Comparison of ENCODE assay signal across 26 cellular contexts in the genomic region with DNA sequence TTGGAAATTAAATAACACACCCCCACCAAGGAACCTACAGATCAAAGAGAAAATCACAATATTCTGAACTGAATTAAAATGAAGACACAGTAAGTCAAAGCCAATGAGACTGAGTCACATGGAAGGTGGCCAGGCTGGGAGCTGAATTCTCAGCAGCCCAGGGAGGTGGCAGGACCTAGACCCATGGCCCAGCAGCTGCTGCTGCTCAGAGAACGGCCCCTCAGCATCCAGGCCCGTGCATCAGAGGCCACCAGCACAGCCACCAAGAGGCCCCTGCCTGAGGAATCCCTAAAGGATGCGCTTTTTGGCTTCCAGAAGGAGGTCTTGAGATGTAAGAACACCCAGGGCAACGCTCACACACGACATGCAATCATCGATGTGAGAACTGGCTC. TPM values are rescaled to one million over a fixed set of nuclear protein-coding genes. Genes with fewer than 3 reads are reported as not detected.
DNase-seq lines count a peak whose midpoint lies in the region; ATAC-seq and TF ChIP-seq lines count a peak whose summit lies in the region.
"Had no signal": no experiment of that assay in that cellular context is flagged by ENCODE, and none has a peak within 500 bp of the region (broad histone marks: within the 10 kb centered on the region; RNA-seq: fewer than 3 reads in every experiment).

No MANE protein-coding gene starts in this region.

- TF ChIP-seq EP300 in suprapubic skin (IDR thresholded peaks at IDR 0.05), result no peak
- no peak for TF ChIP-seq EP300 in ovary (IDR thresholded peaks at IDR 0.05)

- ATAC-seq in activated CD4-positive, alpha-beta T cell treated with anti-CD3 and anti-CD28 coated beads for 36 hours, result no peak
- ATAC-seq in T-helper 17 cell (no peak), GM18909 (IDR thresholded peaks at IDR 0.05; ENCODE audit: poor library complexity, unreplicated experiment) (no peak)
- ATAC-seq: activated CD4-positive, CD25-positive, alpha-beta regulatory T cell treated with anti-CD3 and anti-CD28 coated beads, Interleukin-2, amount 50 U/mL, for 24 hours; natural killer cell treated with Interleukin-12 subunit alpha and Interleukin-12 subunit beta and Interleukin-15 and Interleukin-18, amount 100 ng/mL, for 72 hours had no signal

- POLR2A ChIA-PET in activated CD4-positive, alpha-beta T cell treated with anti-CD3 and anti-CD28 coated beads for 36 hours (lab: Charles Lee), result no interaction called here
- POLR2A ChIA-PET in activated CD4-positive, alpha-beta memory T cell treated with anti-CD3 and anti-CD28 coated beads, Interleukin-2, amount 10 ng/mL, durations not matched to agents 7 days and 5 days (lab: Charles Lee), result no interaction called here

- 57% methylated on average over 6 of the region's 6 CpGs for WGBS in suprapubic skin
- 88 to 92% (median 90%) methylated on average over 6 of the region's 6 CpGs for WGBS in ovary, 3 donors

- TF ChIP-seq CTCF in suprapubic skin (IDR thresholded peaks at IDR 0.05), result no peak
- no peak for TF ChIP-seq CTCF in ovary (IDR thresholded peaks at IDR 0.05)

- H3K27ac ChIP-seq in suprapubic skin (peak overlapping the region; percentile 59), ovary (no peak overlapping the region)
- H3K27ac ChIP-seq: 22Rv1 had no signal

- H3K27me3 ChIP-seq in suprapubic skin (no peaks in the 10 kb centered on the region), ovary (no peaks in the 10 kb centered on the region)
- H3K27me3 ChIP-seq: BE2C, tibial nerve had no signal

- intact Hi-C loops in activated CD4-positive, alpha-beta T cell treated with anti-CD3 and anti-CD28 coated beads for 36 hours (cut with DNase I, micrococcal nuclease), result no loop called here
- intact Hi-C loops in ovary (cut with DNase I), result no loop called here

- H3K9me3 ChIP-seq in T-helper 17 cell (ENCODE audit: control insufficient read depth, low read length, poor library complexity, severe bottlenecking) (no peaks in the 10 kb centered on the region), suprapubic skin (no peaks in the 10 kb centered on the region), ovary (no peaks in the 10 kb centered on the region)
- H3K9me3 ChIP-seq: BE2C had no signal

- H3K9me3 Mint-ChIP-seq in activated CD4-positive, alpha-beta T cell treated with anti-CD3 and anti-CD28 coated beads for 36 hours (ENCODE audit: low read depth), result peaks cover 9% of the 10 kb centered on the region
- H3K9me3 Mint-ChIP-seq in activated CD4-positive, alpha-beta memory T cell treated with anti-CD3 and anti-CD28 coated beads, Interleukin-2, amount 10 ng/mL, durations not matched to agents 7 days and 5 days, result no peaks in the 10 kb centered on the region
- H3K9me3 Mint-ChIP-seq: dendritic cell treated with granulocyte-macrophage colony-stimulating factor and Interleukin-4, amounts not matched to agents 40 ng/mL and 50 ng/mL, for 4 days; H9; natural killer cell treated with Interleukin-12 subunit alpha and Interleukin-12 subunit beta and Interleukin-15 and Interleukin-18, amount 100 ng/mL, for 72 hours had no signal

- peaks cover 32% of the 10 kb centered on the region for H3K36me3 Mint-ChIP-seq in activated CD4-positive, alpha-beta T cell treated with anti-CD3 and anti-CD28 coated beads for 36 hours (ENCODE audit: low read depth)
- peaks cover 12% of the 10 kb centered on the region for H3K36me3 Mint-ChIP-seq in T-helper 17 cell (ENCODE audit: low read depth)
- no peaks in the 10 kb centered on the region for H3K36me3 Mint-ChIP-seq in activated CD4-positive, alpha-beta memory T cell treated with anti-CD3 and anti-CD28 coated beads, Interleukin-2, amount 10 ng/mL, durations not matched to agents 7 days and 5 days (ENCODE audit: low read depth)

- H3K4me1 Mint-ChIP-seq in activated CD4-positive, alpha-beta T cell treated with anti-CD3 and anti-CD28 coated beads for 36 hours, result peaks cover 10% of the 10 kb centered on the region
- peaks cover 4% of the 10 kb centered on the region for H3K4me1 Mint-ChIP-seq in T-helper 17 cell
- H3K4me1 Mint-ChIP-seq in activated CD4-positive, alpha-beta memory T cell treated with anti-CD3 and anti-CD28 coated beads, Interleukin-2, amount 10 ng/mL, durations not matched to agents 7 days and 5 days, result no peaks in the 10 kb centered on the region
- H3K4me1 Mint-ChIP-seq: activated naive CD8-positive, alpha-beta T cell treated with anti-CD3 and anti-CD28 coated beads for 36 hours had no signal

- no peak overlapping the region for H3K4me3 Mint-ChIP-seq in activated CD4-positive, alpha-beta T cell treated with anti-CD3 and anti-CD28 coated beads for 36 hours
- no peak overlapping the region for H3K4me3 Mint-ChIP-seq in T-helper 17 cell
- H3K4me3 Mint-ChIP-seq in activated CD4-positive, alpha-beta memory T cell treated with anti-CD3 and anti-CD28 coated beads, Interleukin-2, amount 10 ng/mL, durations not matched to agents 7 days and 5 days, result no peak overlapping the region
- H3K4me3 Mint-ChIP-seq: activated naive CD8-positive, alpha-beta T cell treated with anti-CD3 and anti-CD28 coated beads for 36 hours; dendritic cell treated with granulocyte-macrophage colony-stimulating factor and Interleukin-4, amounts not matched to agents 40 ng/mL and 50 ng/mL, for 4 days; H9; natural killer cell treated with Interleukin-12 subunit alpha and Interleukin-12 subunit beta and Interleukin-15 and Interleukin-18, amount 100 ng/mL, for 72 hours had no signal

- H3K27me3 Mint-ChIP-seq in activated CD4-positive, alpha-beta T cell treated with anti-CD3 and anti-CD28 coated beads for 36 hours, result no peaks in the 10 kb centered on the region
- no peaks in the 10 kb centered on the region for H3K27me3 Mint-ChIP-seq in T-helper 17 cell
- H3K27me3 Mint-ChIP-seq in activated CD4-positive, alpha-beta memory T cell treated with anti-CD3 and anti-CD28 coated beads, Interleukin-2, amount 10 ng/mL, durations not matched to agents 7 days and 5 days, result no peaks in the 10 kb centered on the region
- H3K27me3 Mint-ChIP-seq: activated naive CD8-positive, alpha-beta T cell treated with anti-CD3 and anti-CD28 coated beads for 36 hours; dendritic cell treated with granulocyte-macrophage colony-stimulating factor and Interleukin-4, amounts not matched to agents 40 ng/mL and 50 ng/mL, for 4 days; natural killer cell treated with Interleukin-12 subunit alpha and Interleukin-12 subunit beta and Interleukin-15 and Interleukin-18, amount 100 ng/mL, for 72 hours; progenitor cell of endocrine pancreas had no signal

- DNase-seq in activated CD4-positive, alpha-beta T cell treated with anti-CD3 and anti-CD28 coated beads for 36 hours, result no peak
- DNase-seq in activated CD4-positive, alpha-beta T cell treated with anti-CD3 and anti-CD28 coated beads for 48 hours, result no peak
- DNase-seq in T-helper 17 cell (no peak), globus pallidus (ENCODE audit: low spot score) (peak; percentile 11), suprapubic skin (ENCODE audit: low spot score in 2 of 2) (no peak), ovary (no peak)
- DNase-seq in activated CD4-positive, alpha-beta memory T cell treated with anti-CD3 and anti-CD28 coated beads, Interleukin-2, amount 10 ng/mL, durations not matched to agents 7 days and 5 days, result no peak
- DNase-seq: activated naive CD8-positive, alpha-beta T cell treated with anti-CD3 and anti-CD28 coated beads for 36 hours; BE2C; Caco-2; foreskin melanocyte; H9; NCI-H1417; NCI-H2107; NCI-H510A treated with DMSO at 0.1 percent for 48 hours; stimulated activated CD4-positive, alpha-beta T cell treated with anti-CD3 and anti-CD28 coated beads, Interleukin-2, amount 100 ng/mL, for 48 hours; stimulated activated naive CD4-positive, alpha-beta T cell treated with Interleukin-2 at 50 U/mL for 16 hours had no signal

- peaks cover 30% of the 10 kb centered on the region for H3K4me1 ChIP-seq in suprapubic skin
- H3K4me1 ChIP-seq in ovary (ENCODE audit: insufficient read depth), result no peaks in the 10 kb centered on the region
- H3K4me1 ChIP-seq: Caco-2 had no signal

- CTCF ChIA-PET in activated CD4-positive, alpha-beta T cell treated with anti-CD3 and anti-CD28 coated beads for 36 hours (lab: Charles Lee), result interaction anchor here (0.6 to 0.9 kb wide), 2 partner anchors 72 to 186 kb away, joined by 3 to 4 read pairs; no protein-coding TSS in a partner anchor
- CTCF ChIA-PET in activated CD4-positive, alpha-beta memory T cell treated with anti-CD3 and anti-CD28 coated beads, Interleukin-2, amount 10 ng/mL, durations not matched to agents 7 days and 5 days (lab: Charles Lee), result interaction anchor here (0.6 to 1.3 kb wide), 2 partner anchors 65 to 115 kb away, joined by 3 read pairs; no protein-coding TSS in a partner anchor

- H3K4me3 ChIP-seq in suprapubic skin (no peak overlapping the region), ovary (no peak overlapping the region)
- H3K4me3 ChIP-seq: skin epidermis, tibial nerve had no signal

- peak overlapping the region; percentile 57 for H3K27ac Mint-ChIP-seq in activated CD4-positive, alpha-beta T cell treated with anti-CD3 and anti-CD28 coated beads for 36 hours
- H3K27ac Mint-ChIP-seq in T-helper 17 cell, result peak overlapping the region; percentile 21
- H3K27ac Mint-ChIP-seq in activated CD4-positive, alpha-beta memory T cell treated with anti-CD3 and anti-CD28 coated beads, Interleukin-2, amount 10 ng/mL, durations not matched to agents 7 days and 5 days, result no peak overlapping the region
- H3K27ac Mint-ChIP-seq: activated naive CD8-positive, alpha-beta T cell treated with anti-CD3 and anti-CD28 coated beads for 36 hours; dendritic cell treated with granulocyte-macrophage colony-stimulating factor and Interleukin-4, amounts not matched to agents 40 ng/mL and 50 ng/mL, for 4 days; H9; natural killer cell treated with Interleukin-12 subunit alpha and Interleukin-12 subunit beta and Interleukin-15 and Interleukin-18, amount 100 ng/mL, for 72 hours; progenitor cell of endocrine pancreas had no signal

- H3K36me3 ChIP-seq in suprapubic skin (no peaks in the 10 kb centered on the region), ovary (no peaks in the 10 kb centered on the region)
- H3K36me3 ChIP-seq: BE2C had no signal

- TF ChIP-seq POLR2A in suprapubic skin (IDR thresholded peaks at IDR 0.05) (no peak), ovary (IDR thresholded peaks at IDR 0.05) (no peak)

RNA-seq across cellular contexts. Expression of gene TBX1, which starts 35.0 kb away (rescaled TPM):
- not detected for total RNA-seq in activated CD4-positive, alpha-beta T cell treated with anti-CD3 and anti-CD28 coated beads for 36 hours
- total RNA-seq in T-helper 17 cell (not detected), suprapubic skin (1 to 10 TPM; 1.6 to 7.0 (median 4.8) TPM), ovary (10 to 100 TPM in 1 of 7 donors, 1 to 10 TPM in 5, not detected in 1; 1.5 to 23.8 (median 2.9) TPM)
- not detected for total RNA-seq in activated CD4-positive, alpha-beta memory T cell treated with anti-CD3 and anti-CD28 coated beads, Interleukin-2, amount 10 ng/mL, durations not matched to agents 7 days and 5 days
- 1 to 10 TPM; 1.2 to 3.2 TPM for polyA plus RNA-seq in ovary
- total RNA-seq: activated CD8-positive, alpha-beta memory T cell treated with anti-CD3 and anti-CD28 coated beads for 36 hours; activated naive CD8-positive, alpha-beta T cell treated with anti-CD3 and anti-CD28 coated beads for 36 hours had no signal

RNA-seq across cellular contexts. Expression of gene GNB1L, which starts 59.1 kb away (rescaled TPM):
- 10 to 100 TPM in 1 of 2 experiments, 1 to 10 TPM in 1; 7.6 to 12.4 TPM for total RNA-seq in activated CD4-positive, alpha-beta T cell treated with anti-CD3 and anti-CD28 coated beads for 36 hours
- total RNA-seq in T-helper 17 cell, result 1 to 10 TPM; 5.0 to 6.2 TPM
- 10 to 100 TPM in 3 of 4 donors, 1 to 10 TPM in 1; 6.3 to 14.6 (median 10.9) TPM for total RNA-seq in suprapubic skin
- 1 to 10 TPM; 7.4 to 8.7 TPM for total RNA-seq in activated CD4-positive, alpha-beta memory T cell treated with anti-CD3 and anti-CD28 coated beads, Interleukin-2, amount 10 ng/mL, durations not matched to agents 7 days and 5 days
- total RNA-seq in ovary, result 10 to 100 TPM in 2 of 7 donors, 1 to 10 TPM in 5; 3.1 to 14.9 (median 6.0) TPM
- polyA plus RNA-seq in ovary, result 1 to 10 TPM in 1 of 2 donors, not detected in 1; 5.1 TPM

RNA-seq across cellular contexts. Expression of gene RTL10, which starts 59.1 kb away (rescaled TPM):
- total RNA-seq in activated CD4-positive, alpha-beta T cell treated with anti-CD3 and anti-CD28 coated beads for 36 hours, result 10 to 100 TPM; 14.9 to 15.6 TPM
- total RNA-seq in T-helper 17 cell (10 to 100 TPM; 12.4 to 13.1 TPM), suprapubic skin (10 to 100 TPM; 21.8 to 46.2 (median 32.4) TPM), ovary (10 to 100 TPM in 6 of 7 donors, 1 to 10 TPM in 1; 9.1 to 54.3 (median 16.7) TPM)
- total RNA-seq in activated CD4-positive, alpha-beta memory T cell treated with anti-CD3 and anti-CD28 coated beads, Interleukin-2, amount 10 ng/mL, durations not matched to agents 7 days and 5 days, result 10 to 100 TPM; 13.3 to 13.5 TPM
- polyA plus RNA-seq in ovary, result 1 to 10 TPM; 7.1 to 7.3 TPM
